23 cellular contexts compared by ENCODE assay signal in the genomic region with DNA sequence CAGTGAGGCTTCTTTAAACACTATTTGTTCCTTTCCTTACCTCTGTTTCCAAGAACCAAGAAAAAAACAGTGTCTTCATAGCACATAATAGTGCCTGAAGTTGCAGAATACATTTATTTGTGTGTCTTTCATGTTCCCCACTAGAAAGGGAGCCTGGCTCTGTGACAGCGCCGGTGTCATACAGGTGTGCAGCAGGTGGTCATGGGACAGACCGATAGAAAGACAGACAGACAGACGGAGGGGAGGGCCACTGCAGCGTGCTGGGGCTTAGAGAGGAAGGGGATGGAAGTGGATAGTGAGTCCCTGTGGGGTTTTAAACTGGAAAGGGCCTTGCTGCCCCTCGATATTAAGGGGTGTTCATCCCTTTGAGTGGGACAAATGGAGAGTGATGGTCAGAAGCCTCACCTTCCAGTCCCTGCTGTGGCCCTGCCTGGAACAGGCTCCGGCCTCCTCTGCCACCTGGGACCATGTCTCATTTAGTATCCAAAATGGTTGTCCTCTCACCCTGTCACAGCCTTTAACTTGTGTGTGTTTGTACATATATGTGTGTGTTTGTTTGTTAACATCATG.
A peak's percentile ranks its signal among the peaks of the same experiment; 100 is the strongest.
DNase-seq lines count a peak whose midpoint lies in the region; ATAC-seq and TF ChIP-seq lines count a peak whose summit lies in the region.
"Had no signal": no experiment of that assay in that cellular context is flagged by ENCODE, and none has a peak within 500 bp of the region (broad histone marks: within the 10 kb centered on the region; RNA-seq: fewer than 3 reads in every experiment).

No MANE protein-coding gene starts in this region.

- no peak overlapping the region for H3K27ac ChIP-seq in CD4-positive, alpha-beta T cell (ENCODE audit: low read depth, low read length)
- H3K27ac ChIP-seq in DOHH2 (ENCODE audit: low read depth, low read length): peak overlapping the region; percentile 29
- peak overlapping the region in 3 of 8 donors; percentile 64 to 73 (median 71) for H3K27ac ChIP-seq in spleen
- no peak overlapping the region for H3K27ac ChIP-seq in lower lobe of right lung
- H3K27ac ChIP-seq: cardiac muscle cell, gastrocnemius medialis, neutrophil had no signal

- H3K79me2 ChIP-seq in DOHH2 (ENCODE audit: control insufficient read depth, low read length): no peaks in the 10 kb centered on the region

- 76 to 90% (median 83%) methylated on average over 7 of the region's 7 CpGs for WGBS in spleen, 5 donors

- peaks cover 35% of the 10 kb centered on the region for H3F3A ChIP-seq in DOHH2 (ENCODE audit: control insufficient read depth, insufficient read depth)

- CTCF ChIA-PET in CD4-positive, alpha-beta T cell (lab: Charles Lee): no interaction called here

- H3K4me3 ChIP-seq in DOHH2 (ENCODE audit: low read length) (no peak overlapping the region), spleen (no peak overlapping the region), lower lobe of right lung (no peak overlapping the region)
- H3K4me3 ChIP-seq: cardiac muscle cell, dorsolateral prefrontal cortex, gastrocnemius medialis, GM12878 had no signal

- H4K20me1 ChIP-seq in DOHH2 (ENCODE audit: control insufficient read depth, insufficient read depth, low read depth, low read length): no peaks in the 10 kb centered on the region

- no peaks in the 10 kb centered on the region for H3K9me3 Mint-ChIP-seq in CD4-positive, alpha-beta T cell
- H3K9me3 Mint-ChIP-seq in activated T-helper 2 cell treated with anti-CD3 and anti-CD28 coated beads, Interferon-gamma antibody, Interleukin-2, Interleukin-4, amounts not matched to agents 10 μg/mL and 5 μg/mL and 100 μg/mL, durations not matched to agents 14 hours and 24 hours and 36 hours: no peaks in the 10 kb centered on the region
- no peaks in the 10 kb centered on the region for H3K9me3 Mint-ChIP-seq in HFFc6
- H3K9me3 Mint-ChIP-seq: T-helper 1 cell treated with Interleukin-12 subunit alpha and Interleukin-12 subunit beta and Interleukin-4 antibody, amounts not matched to agents 30 μg/mL and 1 μg/mL, for 36 hours had no signal

- H3K4me1 Mint-ChIP-seq in CD4-positive, alpha-beta T cell (ENCODE audit: low read depth): peaks cover 46% of the 10 kb centered on the region
- H3K4me1 Mint-ChIP-seq in activated T-helper 2 cell treated with anti-CD3 and anti-CD28 coated beads, Interferon-gamma antibody, Interleukin-2, Interleukin-4, amounts not matched to agents 10 μg/mL and 5 μg/mL and 100 μg/mL, durations not matched to agents 14 hours and 24 hours and 36 hours (ENCODE audit: low read depth): peaks cover 38% of the 10 kb centered on the region
- no peaks in the 10 kb centered on the region for H3K4me1 Mint-ChIP-seq in HFFc6 (ENCODE audit: low read depth)

- TF ChIP-seq POLR2A in spleen (IDR thresholded peaks at IDR 0.05): no peak

- peaks cover 27% of the 10 kb centered on the region for H3K36me3 Mint-ChIP-seq in CD4-positive, alpha-beta T cell (ENCODE audit: low read depth)
- H3K36me3 Mint-ChIP-seq in activated T-helper 2 cell treated with anti-CD3 and anti-CD28 coated beads, Interferon-gamma antibody, Interleukin-2, Interleukin-4, amounts not matched to agents 10 μg/mL and 5 μg/mL and 100 μg/mL, durations not matched to agents 14 hours and 24 hours and 36 hours (ENCODE audit: low read depth): peaks cover 20% of the 10 kb centered on the region
- H3K36me3 Mint-ChIP-seq in HFFc6 (ENCODE audit: low read depth): peaks cover 5% of the 10 kb centered on the region; the same call in 1 of the 2 replicates

- H3K4me2 ChIP-seq in DOHH2 (ENCODE audit: low read length): peak overlapping the region; percentile 28; the same call in 1 of the 2 replicates

- H3K4me3 Mint-ChIP-seq in CD4-positive, alpha-beta T cell: no peak overlapping the region
- no peak overlapping the region for H3K4me3 Mint-ChIP-seq in activated T-helper 2 cell treated with anti-CD3 and anti-CD28 coated beads, Interferon-gamma antibody, Interleukin-2, Interleukin-4, amounts not matched to agents 10 μg/mL and 5 μg/mL and 100 μg/mL, durations not matched to agents 14 hours and 24 hours and 36 hours (ENCODE audit: low read depth)
- no peak overlapping the region for H3K4me3 Mint-ChIP-seq in HFFc6
- H3K4me3 Mint-ChIP-seq: T-helper 1 cell treated with Interleukin-12 subunit alpha and Interleukin-12 subunit beta and Interleukin-4 antibody, amounts not matched to agents 30 μg/mL and 1 μg/mL, for 36 hours had no signal

- H3K4me1 ChIP-seq in DOHH2 (ENCODE audit: control insufficient read depth, low read length) (peaks cover 87% of the 10 kb centered on the region), spleen (peaks cover 19 to 90% (median 59%) of the 10 kb centered on the region in 6 donors), lower lobe of right lung (peaks cover 18% of the 10 kb centered on the region)

- DNase-seq in CD4-positive, alpha-beta T cell: peak in 1 of 10 experiments; percentile 14
- no peak for DNase-seq in activated T-helper 2 cell treated with anti-CD3 and anti-CD28 coated beads, Interferon-gamma antibody, Interleukin-2, Interleukin-4, amounts not matched to agents 10 μg/mL and 5 μg/mL and 100 μg/mL, durations not matched to agents 14 hours and 24 hours and 36 hours (ENCODE audit: low spot score)
- DNase-seq in spleen: peak; percentile 55
- no peak for DNase-seq in lower lobe of right lung
- no peak for DNase-seq in HFFc6
- DNase-seq: activated CD4-positive, CD25-positive, alpha-beta regulatory T cell; activated T-cell treated with anti-CD3 and anti-CD28 coated beads for 4 hours; DMS 273 treated with DMSO at 0.1 percent for 48 hours; erythroblast; GF-D8; KG1; mesendoderm; NCI-H1105 treated with DMSO at 0.1 percent for 48 hours; NCI-H2171; NCI-H748 treated with DMSO at 0.1 percent for 48 hours had no signal

- no peak for TF ChIP-seq CTCF in CD4-positive, alpha-beta T cell (IDR thresholded peaks at IDR 0.05)
- TF ChIP-seq CTCF in DOHH2 (IDR thresholded peaks at IDR 0.05; ENCODE audit: low read depth, low read length, poor library complexity, severe bottlenecking) (no peak), spleen (IDR thresholded peaks at IDR 0.05 in 8 of 11, conservative IDR thresholded peaks at IDR 0.05 in 3 of 11) (no peak), lower lobe of right lung (IDR thresholded peaks at IDR 0.05) (no peak), HFFc6 (IDR thresholded peaks at IDR 0.05) (no peak)

- peaks cover 26% of the 10 kb centered on the region for H3K36me3 ChIP-seq in DOHH2 (ENCODE audit: control insufficient read depth, low read length)
- peaks cover 0 to 55% (median 8%) of the 10 kb centered on the region in 6 donors for H3K36me3 ChIP-seq in spleen
- peaks cover 37% of the 10 kb centered on the region for H3K36me3 ChIP-seq in lower lobe of right lung

- POLR2A ChIA-PET in CD4-positive, alpha-beta T cell (lab: Charles Lee): no interaction called here

- peak overlapping the region; percentile 22 for H3K27ac Mint-ChIP-seq in CD4-positive, alpha-beta T cell
- peak overlapping the region; percentile 58 for H3K27ac Mint-ChIP-seq in activated T-helper 2 cell treated with anti-CD3 and anti-CD28 coated beads, Interferon-gamma antibody, Interleukin-2, Interleukin-4, amounts not matched to agents 10 μg/mL and 5 μg/mL and 100 μg/mL, durations not matched to agents 14 hours and 24 hours and 36 hours
- H3K27ac Mint-ChIP-seq in HFFc6: no peak overlapping the region
- H3K27ac Mint-ChIP-seq: T-helper 1 cell treated with Interleukin-12 subunit alpha and Interleukin-12 subunit beta and Interleukin-4 antibody, amounts not matched to agents 30 μg/mL and 1 μg/mL, for 36 hours had no signal

- no peaks in the 10 kb centered on the region for H3K27me3 ChIP-seq in CD4-positive, alpha-beta T cell (ENCODE audit: control insufficient read depth, insufficient read depth, low read length)
- H3K27me3 ChIP-seq in DOHH2 (ENCODE audit: control insufficient read depth, low read length): no peaks in the 10 kb centered on the region
- no peaks in the 10 kb centered on the region for H3K27me3 ChIP-seq in spleen (replicated peaks in 1 of 7)
- H3K27me3 ChIP-seq in lower lobe of right lung (ENCODE audit: low read depth): no peaks in the 10 kb centered on the region
- H3K27me3 ChIP-seq: cardiac muscle cell, dorsolateral prefrontal cortex, gastrocnemius medialis, neutrophil had no signal

- no peaks in the 10 kb centered on the region for H3K9me2 ChIP-seq in DOHH2 (replicated peaks; ENCODE audit: control insufficient read depth, low read length)

- ATAC-seq in CD4-positive, alpha-beta T cell (ENCODE audit: poor library complexity): no peak
- ATAC-seq in lower lobe of right lung: no peak
- no peak for ATAC-seq in GM19452 (IDR thresholded peaks at IDR 0.05; ENCODE audit: unreplicated experiment)
- ATAC-seq: gastrocnemius medialis, GM12878 had no signal

- no peaks in the 10 kb centered on the region for H3K9me3 ChIP-seq in CD4-positive, alpha-beta T cell (ENCODE audit: control insufficient read depth, low read length)
- H3K9me3 ChIP-seq in DOHH2 (ENCODE audit: control insufficient read depth, insufficient read depth, low read length) (no peaks in the 10 kb centered on the region), spleen (no peaks in the 10 kb centered on the region), lower lobe of right lung (no peaks in the 10 kb centered on the region)
- H3K9me3 ChIP-seq: gastrocnemius medialis, neutrophil had no signal

- intact Hi-C loops in CD4-positive, alpha-beta T cell (cut with DNase I, micrococcal nuclease): no loop called here
- intact Hi-C loops in activated T-helper 2 cell treated with anti-CD3 and anti-CD28 coated beads, Interferon-gamma antibody, Interleukin-2, Interleukin-4, amounts not matched to agents 10 μg/mL and 5 μg/mL and 100 μg/mL, durations not matched to agents 14 hours and 24 hours and 36 hours (cut with micrococcal nuclease): loop anchor here (5.0 to 10.0 kb wide), 2 partner anchors 86 to 148 kb away; no protein-coding TSS in a partner anchor
- intact Hi-C loops in spleen (cut with DNase I; ENCODE audit: low total_unique reads) (no loop called here), lower lobe of right lung (cut with DNase I) (no loop called here)

- H3K27me3 Mint-ChIP-seq in CD4-positive, alpha-beta T cell: no peaks in the 10 kb centered on the region
- no peaks in the 10 kb centered on the region for H3K27me3 Mint-ChIP-seq in activated T-helper 2 cell treated with anti-CD3 and anti-CD28 coated beads, Interferon-gamma antibody, Interleukin-2, Interleukin-4, amounts not matched to agents 10 μg/mL and 5 μg/mL and 100 μg/mL, durations not matched to agents 14 hours and 24 hours and 36 hours (ENCODE audit: low read depth)
- peaks cover 4% of the 10 kb centered on the region; the same call in 1 of the 2 replicates for H3K27me3 Mint-ChIP-seq in HFFc6 (ENCODE audit: insufficient read depth)
